Comparison of ENCODE assay signal across 1 cellular context in the genomic region with DNA sequence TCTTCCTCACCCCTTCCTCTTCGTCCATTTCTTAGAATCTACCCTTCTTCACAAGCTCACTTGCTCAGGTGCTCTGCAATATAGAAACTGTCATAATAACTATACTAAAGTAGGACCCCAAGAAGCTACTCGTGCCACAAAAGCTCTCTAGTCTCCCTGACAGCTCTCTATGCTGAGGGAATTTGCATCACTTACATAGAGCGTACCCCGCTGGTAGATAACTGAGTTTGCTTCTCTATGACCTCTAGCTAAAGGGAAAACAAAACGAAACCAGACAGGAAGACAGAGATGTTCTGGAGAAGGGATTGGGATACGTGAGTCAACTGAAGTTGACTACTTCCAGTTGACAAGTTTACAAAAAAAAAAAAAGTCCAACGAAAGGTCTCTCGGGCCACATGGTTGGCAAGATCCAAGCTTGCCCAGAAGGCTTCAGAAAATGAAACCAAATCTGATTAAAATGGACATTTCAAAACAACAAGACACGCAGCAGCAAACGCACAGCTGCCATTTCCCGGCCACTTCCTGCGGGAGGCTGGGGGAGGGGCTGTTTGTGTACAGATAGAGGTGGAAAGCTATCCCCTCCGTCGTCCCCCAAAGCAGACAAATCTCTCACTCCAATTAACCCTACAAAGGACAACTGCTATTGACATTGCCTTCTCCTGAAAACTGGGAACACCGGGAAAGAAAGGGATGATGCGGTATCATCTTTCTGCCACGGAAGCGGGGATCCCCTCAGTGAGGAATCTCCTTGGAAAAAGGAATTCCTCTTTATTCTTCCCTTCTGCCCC.
TF ChIP-seq lines count a peak whose summit lies in the region.

No MANE protein-coding gene starts in this region.

TF ChIP-seq in HepG2, 621 proteins besides CTCF, POLR2A, EP300 and RAD21 (continued from another document and continues in another):
- TF ChIP-seq SNAPC4 (CRISPR knock-in tag; IDR thresholded peaks at IDR 0.05) (no peak), RFX5 (IDR thresholded peaks at IDR 0.05; ENCODE audit: low read depth, low read length) (no peak), ZNF253 (CRISPR knock-in tag; IDR thresholded peaks at IDR 0.05; ENCODE audit: borderline replicate concordance) (no peak), ZNF567 (CRISPR knock-in tag; IDR thresholded peaks at IDR 0.05; ENCODE audit: borderline replicate concordance) (no peak), FOXK2 (IDR thresholded peaks at IDR 0.05) (peak; percentile 31; the same call in 1 of the 2 replicates), ATF5 (CRISPR knock-in tag; IDR thresholded peaks at IDR 0.05; ENCODE audit: low read depth) (no peak), TEAD3 (CRISPR knock-in tag; optimal IDR thresholded peaks at IDR 0.05; ENCODE audit: borderline replicate concordance) (no peak), ZNF205 (CRISPR knock-in tag; IDR thresholded peaks at IDR 0.05) (no peak), SMYD3 (CRISPR knock-in tag; IDR thresholded peaks at IDR 0.05) (no peak), ZGPAT (CRISPR knock-in tag; IDR thresholded peaks at IDR 0.05) (0 out of 2 replicates have a peak, but pooled peaks have one; percentile 26), ZNF577 (CRISPR knock-in tag; IDR thresholded peaks at IDR 0.05; ENCODE audit: borderline replicate concordance, low read depth) (no peak), ARNTL (CRISPR knock-in tag; IDR thresholded peaks at IDR 0.05) (no peak), TBP (CRISPR knock-in tag; IDR thresholded peaks at IDR 0.05) (no peak), NR2C2 (CRISPR knock-in tag; IDR thresholded peaks at IDR 0.05; ENCODE audit: borderline replicate concordance) (0 out of 2 replicates have a peak, but pooled peaks have one; percentile 41), ZNF614 (CRISPR knock-in tag; IDR thresholded peaks at IDR 0.05; ENCODE audit: borderline replicate concordance) (no peak), REL (CRISPR knock-in tag; conservative IDR thresholded peaks at IDR 0.05) (no peak), ZNF816 (CRISPR knock-in tag; IDR thresholded peaks at IDR 0.05; ENCODE audit: borderline replicate concordance) (no peak), CBX5 (CRISPR knock-in tag; IDR thresholded peaks at IDR 0.05; ENCODE audit: borderline replicate concordance) (no peak), ZSCAN9 (CRISPR knock-in tag; IDR thresholded peaks at IDR 0.05; ENCODE audit: borderline replicate concordance) (peak; percentile 72; the same call in 1 of the 2 replicates), ZNF644 (CRISPR knock-in tag; IDR thresholded peaks at IDR 0.05; ENCODE audit: low read depth) (no peak), FIP1L1 (IDR thresholded peaks at IDR 0.05; ENCODE audit: borderline replicate concordance, insufficient read depth, low read depth, low read length) (no peak), ZNF12 (CRISPR knock-in tag; IDR thresholded peaks at IDR 0.05) (no peak), FOXA1 (IDR thresholded peaks at IDR 0.05) (no peak), FOXA1 (CRISPR knock-in tag; IDR thresholded peaks at IDR 0.05) (0 out of 2 replicates have a peak, but pooled peaks have one; percentile 22), PAX8 (CRISPR knock-in tag; IDR thresholded peaks at IDR 0.05; ENCODE audit: borderline replicate concordance) (no peak), MEIS1 (CRISPR knock-in tag; IDR thresholded peaks at IDR 0.05; ENCODE audit: borderline replicate concordance) (0 out of 2 replicates have a peak, but pooled peaks have one; percentile 36), ARNT (IDR thresholded peaks at IDR 0.05) (no peak), ZNF382 (CRISPR knock-in tag; IDR thresholded peaks at IDR 0.05; ENCODE audit: borderline replicate concordance) (no peak), MEIS2 (CRISPR knock-in tag; IDR thresholded peaks at IDR 0.05) (no peak), MEF2D (CRISPR knock-in tag; IDR thresholded peaks at IDR 0.05) (no peak), TFDP2 (CRISPR knock-in tag; IDR thresholded peaks at IDR 0.05) (no peak)
- TF ChIP-seq, protein P1, sequence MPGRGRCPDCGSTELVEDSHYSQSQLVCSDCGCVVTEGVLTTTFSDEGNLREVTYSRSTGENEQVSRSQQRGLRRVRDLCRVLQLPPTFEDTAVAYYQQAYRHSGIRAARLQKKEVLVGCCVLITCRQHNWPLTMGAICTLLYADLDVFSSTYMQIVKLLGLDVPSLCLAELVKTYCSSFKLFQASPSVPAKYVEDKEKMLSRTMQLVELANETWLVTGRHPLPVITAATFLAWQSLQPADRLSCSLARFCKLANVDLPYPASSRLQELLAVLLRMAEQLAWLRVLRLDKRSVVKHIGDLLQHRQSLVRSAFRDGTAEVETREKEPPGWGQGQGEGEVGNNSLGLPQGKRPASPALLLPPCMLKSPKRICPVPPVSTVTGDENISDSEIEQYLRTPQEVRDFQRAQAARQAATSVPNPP (CRISPR knock-in tag; IDR thresholded peaks at IDR 0.05) = no peak
- TF ChIP-seq, protein P2, sequence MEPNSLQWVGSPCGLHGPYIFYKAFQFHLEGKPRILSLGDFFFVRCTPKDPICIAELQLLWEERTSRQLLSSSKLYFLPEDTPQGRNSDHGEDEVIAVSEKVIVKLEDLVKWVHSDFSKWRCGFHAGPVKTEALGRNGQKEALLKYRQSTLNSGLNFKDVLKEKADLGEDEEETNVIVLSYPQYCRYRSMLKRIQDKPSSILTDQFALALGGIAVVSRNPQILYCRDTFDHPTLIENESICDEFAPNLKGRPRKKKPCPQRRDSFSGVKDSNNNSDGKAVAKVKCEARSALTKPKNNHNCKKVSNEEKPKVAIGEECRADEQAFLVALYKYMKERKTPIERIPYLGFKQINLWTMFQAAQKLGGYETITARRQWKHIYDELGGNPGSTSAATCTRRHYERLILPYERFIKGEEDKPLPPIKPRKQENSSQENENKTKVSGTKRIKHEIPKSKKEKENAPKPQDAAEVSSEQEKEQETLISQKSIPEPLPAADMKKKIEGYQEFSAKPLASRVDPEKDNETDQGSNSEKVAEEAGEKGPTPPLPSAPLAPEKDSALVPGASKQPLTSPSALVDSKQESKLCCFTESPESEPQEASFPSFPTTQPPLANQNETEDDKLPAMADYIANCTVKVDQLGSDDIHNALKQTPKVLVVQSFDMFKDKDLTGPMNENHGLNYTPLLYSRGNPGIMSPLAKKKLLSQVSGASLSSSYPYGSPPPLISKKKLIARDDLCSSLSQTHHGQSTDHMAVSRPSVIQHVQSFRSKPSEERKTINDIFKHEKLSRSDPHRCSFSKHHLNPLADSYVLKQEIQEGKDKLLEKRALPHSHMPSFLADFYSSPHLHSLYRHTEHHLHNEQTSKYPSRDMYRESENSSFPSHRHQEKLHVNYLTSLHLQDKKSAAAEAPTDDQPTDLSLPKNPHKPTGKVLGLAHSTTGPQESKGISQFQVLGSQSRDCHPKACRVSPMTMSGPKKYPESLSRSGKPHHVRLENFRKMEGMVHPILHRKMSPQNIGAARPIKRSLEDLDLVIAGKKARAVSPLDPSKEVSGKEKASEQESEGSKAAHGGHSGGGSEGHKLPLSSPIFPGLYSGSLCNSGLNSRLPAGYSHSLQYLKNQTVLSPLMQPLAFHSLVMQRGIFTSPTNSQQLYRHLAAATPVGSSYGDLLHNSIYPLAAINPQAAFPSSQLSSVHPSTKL (CRISPR knock-in tag; IDR thresholded peaks at IDR 0.05) = no peak
- TF ChIP-seq, protein P3, sequence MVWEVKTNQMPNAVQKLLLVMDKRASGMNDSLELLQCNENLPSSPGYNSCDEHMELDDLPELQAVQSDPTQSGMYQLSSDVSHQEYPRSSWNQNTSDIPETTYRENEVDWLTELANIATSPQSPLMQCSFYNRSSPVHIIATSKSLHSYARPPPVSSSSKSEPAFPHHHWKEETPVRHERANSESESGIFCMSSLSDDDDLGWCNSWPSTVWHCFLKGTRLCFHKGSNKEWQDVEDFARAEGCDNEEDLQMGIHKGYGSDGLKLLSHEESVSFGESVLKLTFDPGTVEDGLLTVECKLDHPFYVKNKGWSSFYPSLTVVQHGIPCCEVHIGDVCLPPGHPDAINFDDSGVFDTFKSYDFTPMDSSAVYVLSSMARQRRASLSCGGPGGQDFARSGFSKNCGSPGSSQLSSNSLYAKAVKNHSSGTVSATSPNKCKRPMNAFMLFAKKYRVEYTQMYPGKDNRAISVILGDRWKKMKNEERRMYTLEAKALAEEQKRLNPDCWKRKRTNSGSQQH (CRISPR knock-in tag; IDR thresholded peaks at IDR 0.05; ENCODE audit: low read depth) = peak; percentile 70; the same call in 1 of the 2 replicates
- TF ChIP-seq, protein P4, sequence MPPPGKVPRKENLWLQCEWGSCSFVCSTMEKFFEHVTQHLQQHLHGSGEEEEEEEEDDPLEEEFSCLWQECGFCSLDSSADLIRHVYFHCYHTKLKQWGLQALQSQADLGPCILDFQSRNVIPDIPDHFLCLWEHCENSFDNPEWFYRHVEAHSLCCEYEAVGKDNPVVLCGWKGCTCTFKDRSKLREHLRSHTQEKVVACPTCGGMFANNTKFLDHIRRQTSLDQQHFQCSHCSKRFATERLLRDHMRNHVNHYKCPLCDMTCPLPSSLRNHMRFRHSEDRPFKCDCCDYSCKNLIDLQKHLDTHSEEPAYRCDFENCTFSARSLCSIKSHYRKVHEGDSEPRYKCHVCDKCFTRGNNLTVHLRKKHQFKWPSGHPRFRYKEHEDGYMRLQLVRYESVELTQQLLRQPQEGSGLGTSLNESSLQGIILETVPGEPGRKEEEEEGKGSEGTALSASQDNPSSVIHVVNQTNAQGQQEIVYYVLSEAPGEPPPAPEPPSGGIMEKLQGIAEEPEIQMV (CRISPR knock-in tag; IDR thresholded peaks at IDR 0.05; ENCODE audit: low read depth) = no peak
- TF ChIP-seq, protein P5, sequence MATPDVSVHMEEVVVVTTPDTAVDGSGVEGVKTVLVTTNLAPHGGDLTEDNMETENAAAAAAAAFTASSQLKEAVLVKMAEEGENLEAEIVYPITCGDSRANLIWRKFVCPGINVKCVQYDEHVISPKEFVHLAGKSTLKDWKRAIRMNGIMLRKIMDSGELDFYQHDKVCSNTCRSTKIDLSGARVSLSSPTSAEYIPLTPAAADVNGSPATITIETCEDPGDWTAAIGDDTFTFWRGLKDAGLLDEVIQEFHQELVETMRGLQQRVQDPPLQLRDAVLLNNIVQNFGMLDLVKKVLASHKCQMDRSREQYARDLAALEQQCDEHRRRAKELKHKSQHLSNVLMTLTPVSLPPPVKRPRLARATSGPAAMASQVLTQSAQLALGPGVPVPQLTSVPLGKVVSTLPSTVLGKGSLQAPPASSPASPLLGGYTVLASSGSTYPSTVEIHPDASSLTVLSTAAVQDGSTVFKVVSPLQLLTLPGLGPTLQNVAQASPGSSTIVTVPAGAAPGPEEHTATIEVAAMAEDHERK (CRISPR knock-in tag; IDR thresholded peaks at IDR 0.05; ENCODE audit: low read depth) = no peak
- TF ChIP-seq, protein P6, sequence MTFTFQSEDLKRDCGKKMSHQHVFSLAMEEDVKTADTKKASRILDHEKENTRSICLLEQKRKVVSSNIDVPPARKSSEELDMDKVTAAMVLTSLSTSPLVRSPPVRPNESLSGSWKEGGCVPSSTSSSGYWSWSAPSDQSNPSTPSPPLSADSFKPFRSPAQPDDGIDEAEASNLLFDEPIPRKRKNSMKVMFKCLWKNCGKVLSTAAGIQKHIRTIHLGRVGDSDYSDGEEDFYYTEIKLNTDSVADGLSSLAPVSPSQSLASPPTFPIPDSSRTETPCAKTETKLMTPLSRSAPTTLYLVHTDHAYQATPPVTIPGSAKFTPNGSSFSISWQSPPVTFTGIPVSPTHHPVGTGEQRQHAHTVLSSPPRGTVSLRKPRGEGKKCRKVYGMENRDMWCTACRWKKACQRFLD (CRISPR knock-in tag; IDR thresholded peaks at IDR 0.05; ENCODE audit: borderline replicate concordance) = no peak
